27 cellular contexts compared by ENCODE assay signal in genomic region chr11:118418770-118419169, GRCh38.
"Had no signal": no experiment of that assay in that cellular context is flagged by ENCODE, and none has a peak within 500 bp of the region (broad histone marks: within the 10 kb centered on the region; RNA-seq: fewer than 3 reads in every experiment).

No MANE protein-coding gene starts in this region.

- FAIRE-seq: endothelial cell of umbilical vein had no signal

- H3K4me1 ChIP-seq: right lobe of liver, uterus had no signal

- ATAC-seq: activated CD8-positive, alpha-beta T cell treated with anti-CD3 and anti-CD28 coated beads for 36 hours; activated T-cell treated with anti-CD3 and anti-CD28 coated beads, Interleukin-2, amount 50 U/mL, for 4 hours; activated T-helper 17 cell treated with anti-CD3 and anti-CD28 coated beads, Interleukin-2, amount 50 U/mL, for 72 hours; body of pancreas; esophagus mucosa; left ventricle myocardium superior; stimulated activated effector memory CD8-positive, alpha-beta T cell treated with anti-CD3 and anti-CD28 coated beads, Interleukin-12 subunit alpha, Interleukin-12 subunit beta, amount 100 ng/mL, for 72 hours had no signal

- DNase-seq: activated B cell treated with CpG ODN at 0.5 μM for 24 hours; activated CD4-positive, alpha-beta T cell treated with anti-CD3 and anti-CD28 coated beads, Interleukin-2, amount 50 U/mL, for 1 hour; activated CD8-positive, alpha-beta T cell treated with anti-CD3 and anti-CD28 coated beads for 36 hours; activated naive CD4-positive, alpha-beta T cell; activated T-cell treated with anti-CD3 and anti-CD28 coated beads, Interleukin-2, amount 50 U/mL, for 4 hours; anterior cingulate cortex; body of pancreas; cortex of kidney; foreskin fibroblast; head of caudate nucleus; hippocampal formation; immature natural killer cell; left ventricle myocardium superior; naive B cell; nucleus accumbens; posterior cingulate gyrus; right lobe of liver; stimulated activated CD4-positive, alpha-beta T cell treated with anti-CD3 and anti-CD28 coated beads, Interleukin-4, amount 100 ng/mL, for 24 hours; substantia nigra; T-helper 1 cell; uterus had no signal

- H3K9me3 ChIP-seq: body of pancreas, right lobe of liver, uterus had no signal

- H3K36me3 ChIP-seq: cardiac muscle cell, right lobe of liver, uterus had no signal

- H3K4me3 ChIP-seq: body of pancreas, cardiac muscle cell, right lobe of liver, skin epidermis, uterus had no signal

- H3K27ac ChIP-seq: body of pancreas, cardiac muscle cell, right lobe of liver, skin epidermis, uterus had no signal

- H3K27me3 ChIP-seq: body of pancreas, cardiac muscle cell, right lobe of liver, uterus had no signal
